ENCODE assay signal across 1 cellular context in genomic region chr19:34134190-34135032, GRCh38.
TF ChIP-seq lines count a peak whose summit lies in the region.

No MANE protein-coding gene starts in this region.

TF ChIP-seq in GM12878, 131 proteins besides CTCF, POLR2A, EP300 and RAD21 (continued from another document):
- TF ChIP-seq PKNOX1 (IDR thresholded peaks at IDR 0.05) (no peak), CREB1 (IDR thresholded peaks at IDR 0.05; ENCODE audit: low read depth) (0 out of 2 replicates have a peak, but pooled peaks have one; percentile 47), REST (IDR thresholded peaks at IDR 0.05; ENCODE audit: low read depth, low read length) (no peak), POU2F2 (IDR thresholded peaks at IDR 0.05; ENCODE audit: borderline replicate concordance, low read depth, low read length) (0 out of 3 replicates have a peak, but pooled peaks have one; percentile 22), NR2F1 (conservative IDR thresholded peaks at IDR 0.05) (peak; percentile 91), POLR2AphosphoS5 (IDR thresholded peaks at IDR 0.05; ENCODE audit: low read length) (peak; percentile 93), POLR2AphosphoS2 (IDR thresholded peaks at IDR 0.05; ENCODE audit: low read depth, low read length) (peak; percentile 78), NFIC (IDR thresholded peaks at IDR 0.05; ENCODE audit: low read depth, low read length) (no peak), MAX (IDR thresholded peaks at IDR 0.05; ENCODE audit: low read depth, low read length) (peak; percentile 41; the same call in 1 of the 2 replicates), LARP7 (IDR thresholded peaks at IDR 0.05) (peak; percentile 82; the same call in 1 of the 2 replicates), BHLHE40 (IDR thresholded peaks at IDR 0.05; ENCODE audit: borderline replicate concordance in 1 of 2, low read depth in 2 of 2, low read length in 1 of 2) (peak; percentile 29 to 81; a peak in 3 of 4 replicates), IKZF1 (conservative IDR thresholded peaks at IDR 0.05) (peak; percentile 58), NR2C1 (IDR thresholded peaks at IDR 0.05) (peak; percentile 72), CHD2 (IDR thresholded peaks at IDR 0.05; ENCODE audit: borderline replicate concordance, low read depth, low read length) (0 out of 2 replicates have a peak, but pooled peaks have one; percentile 21), ATF2 (IDR thresholded peaks at IDR 0.05; ENCODE audit: low read length) (no peak), HDGF (IDR thresholded peaks at IDR 0.05) (no peak), SUZ12 (IDR thresholded peaks at IDR 0.05; ENCODE audit: unreplicated experiment) (no peak), ZNF592 (IDR thresholded peaks at IDR 0.05) (no peak), MEF2B (IDR thresholded peaks at IDR 0.05; ENCODE audit: partially characterized antibody, poor library complexity, severe bottlenecking) (peak; percentile 17), BCLAF1 (IDR thresholded peaks at IDR 0.05) (no peak), YBX1 (IDR thresholded peaks at IDR 0.05) (no peak), CEBPB (IDR thresholded peaks at IDR 0.05; ENCODE audit: borderline replicate concordance in 1 of 2, low read depth in 2 of 2, low read length in 2 of 2) (no peak), NRF1 (conservative IDR thresholded peaks at IDR 0.05; ENCODE audit: low read depth, low read length) (peak; percentile 76), ZNF687 (IDR thresholded peaks at IDR 0.05) (peak; percentile 59; the same call in 1 of the 2 replicates), NBN (IDR thresholded peaks at IDR 0.05) (0 out of 2 replicates have a peak, but pooled peaks have one; percentile 55), ESRRA (IDR thresholded peaks at IDR 0.05; ENCODE audit: low read length) (no peak), BRCA1 (IDR thresholded peaks at IDR 0.05; ENCODE audit: low read depth, low read length) (no peak), SIX5 (IDR thresholded peaks at IDR 0.05; ENCODE audit: low read depth, low read length, severe bottlenecking) (no peak), KLF5 (IDR thresholded peaks at IDR 0.05; ENCODE audit: partially characterized antibody) (peak; percentile 66), RCOR1 (conservative IDR thresholded peaks at IDR 0.05; ENCODE audit: low read depth, low read length) (no peak), DPF2 (IDR thresholded peaks at IDR 0.05) (0 out of 2 replicates have a peak, but pooled peaks have one; percentile 36), PRDM15 (CRISPR knock-in tag; IDR thresholded peaks at IDR 0.05) (no peak), TAF1 (IDR thresholded peaks at IDR 0.05; ENCODE audit: borderline replicate concordance, low read depth, low read length) (peak; percentile 78; the same call in 1 of the 2 replicates)
